Comparison of ENCODE assay signal across 8 cellular contexts in the genomic region with DNA sequence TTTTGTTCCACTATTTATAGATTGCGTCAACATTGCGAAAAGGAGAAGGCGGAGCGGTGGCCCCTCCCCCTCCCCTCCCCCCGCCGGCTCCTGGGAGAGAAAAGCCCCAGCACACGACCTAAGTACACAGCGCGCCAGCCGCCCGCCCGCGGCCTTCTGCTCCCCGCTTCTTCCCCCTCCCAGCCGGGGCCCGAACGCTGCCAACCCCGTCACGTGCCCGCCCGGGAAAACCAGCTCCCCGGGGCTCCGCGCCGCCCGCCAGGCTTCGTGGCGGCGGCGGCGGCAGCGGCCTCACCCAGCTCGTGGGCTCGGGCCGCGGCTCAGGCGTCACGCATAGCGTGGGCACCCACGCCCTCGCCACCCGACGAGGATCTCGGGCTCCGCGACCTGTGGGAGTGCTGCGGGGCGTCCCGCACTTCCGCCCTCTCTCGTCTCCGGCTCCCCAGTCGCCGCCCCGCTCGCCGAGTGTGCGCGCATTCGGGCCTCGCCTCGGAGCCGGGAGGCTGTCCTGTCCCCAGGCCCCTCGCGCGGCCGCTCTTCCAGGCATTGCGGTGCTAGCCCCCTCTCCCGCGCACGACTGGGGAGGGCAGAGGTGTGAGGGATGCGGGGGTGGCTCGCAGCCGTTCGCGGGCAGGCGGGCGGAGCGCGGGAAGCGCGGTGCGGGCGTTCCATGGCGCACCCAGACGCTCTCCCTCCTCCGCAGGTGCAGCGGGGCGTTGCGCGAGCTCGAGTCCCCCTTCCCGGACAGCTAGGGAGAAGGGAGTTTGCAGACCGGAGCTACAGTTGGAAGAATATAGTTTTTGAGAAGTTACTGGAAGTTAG.
A peak's percentile ranks its signal among the peaks of the same experiment; 100 is the strongest.
DNase-seq lines count a peak whose midpoint lies in the region; ATAC-seq, FAIRE-seq and TF ChIP-seq lines count a peak whose summit lies in the region.

No MANE protein-coding gene starts in this region.

- H3K9ac ChIP-seq in kidney (ENCODE audit: low read length in 2 of 2): peak overlapping the region; percentile 55 to 94

- H3K36me3 ChIP-seq in kidney (ENCODE audit: control insufficient read depth in 1 of 2, insufficient read depth in 2 of 2, low read length in 2 of 2): no peaks in the 10 kb centered on the region

- no peak for TF ChIP-seq CTCF in kidney (IDR thresholded peaks at IDR 0.05; ENCODE audit: borderline replicate concordance, extremely low read depth, insufficient read depth)

- peak overlapping the region; percentile 98 for H3K27ac ChIP-seq in kidney (ENCODE audit: low read depth in 2 of 2, low read length in 2 of 2)

- ATAC-seq in HG03280 (IDR thresholded peaks at IDR 0.05; ENCODE audit: unreplicated experiment) (peak; percentile 8), HG03159 (IDR thresholded peaks at IDR 0.05; ENCODE audit: unreplicated experiment) (no peak)

- no peaks in the 10 kb centered on the region for H3K9me3 ChIP-seq in kidney (ENCODE audit: control insufficient read depth in 1 of 2, low read length in 2 of 2)

- H3K4me1 ChIP-seq in kidney (ENCODE audit: control insufficient read depth in 1 of 2, insufficient read depth in 1 of 2, low read depth in 1 of 2, low read length in 2 of 2): peaks cover 10 to 16% of the 10 kb centered on the region in 2 donors

- no peak for FAIRE-seq in kidney (lab: Jason Lieb, UNC)

- intact Hi-C loops in kidney (cut with DNase I): no loop called here

- H3K4me3 ChIP-seq in kidney (ENCODE audit: low read length in 2 of 2): peak overlapping the region; percentile 80 to 84

- peak; percentile 70 for DNase-seq in ELR (ENCODE audit: low read depth)
- peak; percentile 63 to 82 for DNase-seq in NCI-H524 (lab: John Stamatoyannopoulos, UW)
- peak; percentile 75 to 76 for DNase-seq in activated CD4-positive, alpha-beta T cell treated with anti-CD3 and anti-CD28 coated beads for 24 hours (ENCODE audit: low read depth in 2 of 2)
- DNase-seq in cerebellum (ENCODE audit: low spot score): peak; percentile 87
- DNase-seq in kidney: peak; percentile 99
- peak; percentile 71 to 77 for DNase-seq in stimulated activated CD4-positive, alpha-beta T cell treated with anti-CD3 and anti-CD28 coated beads, Interleukin-12 subunit alpha, Interleukin-12 subunit beta, amount 100 ng/mL, for 24 hours (ENCODE audit: low read depth in 2 of 2)
